12 cellular contexts compared by ENCODE assay signal in genomic region chr15:66721954-66722353, GRCh38.
"Had no signal": no experiment of that assay in that cellular context is flagged by ENCODE, and none has a peak within 500 bp of the region (broad histone marks: within the 10 kb centered on the region; RNA-seq: fewer than 3 reads in every experiment).

No MANE protein-coding gene starts in this region.

- H3K27ac Mint-ChIP-seq: activated B cell treated with CpG ODN at 0.5 μM for 24 hours; activated naive CD8-positive, alpha-beta T cell treated with anti-CD3 and anti-CD28 coated beads for 36 hours; activated T-cell treated with anti-CD3 and anti-CD28 coated beads, Interleukin-2, amount 50 U/mL, for 24 hours; stimulated activated effector memory CD8-positive, alpha-beta T cell treated with anti-CD3 and anti-CD28 coated beads, Interleukin-12 subunit alpha, Interleukin-12 subunit beta, amount 100 ng/mL, for 72 hours; T-helper 1 cell treated with Interleukin-12 subunit alpha and Interleukin-12 subunit beta and Interleukin-4 antibody, amounts not matched to agents 30 μg/mL and 1 μg/mL, for 36 hours had no signal

- H3K36me3 Mint-ChIP-seq: activated CD8-positive, alpha-beta memory T cell treated with anti-CD3 and anti-CD28 coated beads, Interleukin-2, amount 10 ng/mL, durations not matched to agents 7 days and 5 days; activated naive CD8-positive, alpha-beta T cell treated with anti-CD3 and anti-CD28 coated beads for 36 hours; stimulated activated effector memory CD8-positive, alpha-beta T cell treated with anti-CD3 and anti-CD28 coated beads, Interleukin-12 subunit alpha, Interleukin-12 subunit beta, amount 100 ng/mL, for 72 hours had no signal

- DNase-seq: activated B cell treated with CpG ODN at 0.5 μM for 24 hours; activated CD8-positive, alpha-beta memory T cell treated with anti-CD3 and anti-CD28 coated beads, Interleukin-2, amount 10 ng/mL, durations not matched to agents 7 days and 5 days; activated effector memory CD4-positive, alpha-beta T cell treated with anti-CD3 and anti-CD28 coated beads, Interleukin-2, amount 50 U/mL, for 16 hours; activated naive CD8-positive, alpha-beta T cell treated with anti-CD3 and anti-CD28 coated beads for 36 hours; activated T-cell treated with anti-CD3 and anti-CD28 coated beads, Interleukin-2, amount 50 U/mL, for 24 hours; foreskin melanocyte; left ventricle myocardium superior; midbrain; transverse colon had no signal

- H3K9me3 ChIP-seq: breast epithelium, transverse colon had no signal

- H3K4me3 ChIP-seq: breast epithelium, transverse colon had no signal

- H3K27ac ChIP-seq: transverse colon had no signal

- H3K36me3 ChIP-seq: breast epithelium, transverse colon had no signal

- H3K27me3 ChIP-seq: breast epithelium, transverse colon had no signal

- H3K27me3 Mint-ChIP-seq: activated naive CD8-positive, alpha-beta T cell treated with anti-CD3 and anti-CD28 coated beads for 36 hours had no signal

- H3K9me3 Mint-ChIP-seq: activated B cell treated with CpG ODN at 0.5 μM for 24 hours; activated naive CD8-positive, alpha-beta T cell treated with anti-CD3 and anti-CD28 coated beads for 36 hours; activated T-cell treated with anti-CD3 and anti-CD28 coated beads, Interleukin-2, amount 50 U/mL, for 24 hours; stimulated activated effector memory CD8-positive, alpha-beta T cell treated with anti-CD3 and anti-CD28 coated beads, Interleukin-12 subunit alpha, Interleukin-12 subunit beta, amount 100 ng/mL, for 72 hours; T-helper 1 cell treated with Interleukin-12 subunit alpha and Interleukin-12 subunit beta and Interleukin-4 antibody, amounts not matched to agents 30 μg/mL and 1 μg/mL, for 36 hours had no signal

- H3K4me1 Mint-ChIP-seq: activated B cell treated with CpG ODN at 0.5 μM for 24 hours had no signal

- ATAC-seq: activated CD8-positive, alpha-beta memory T cell treated with anti-CD3 and anti-CD28 coated beads, Interleukin-2, amount 10 ng/mL, durations not matched to agents 7 days and 5 days; left ventricle myocardium superior; stimulated activated effector memory CD8-positive, alpha-beta T cell treated with anti-CD3 and anti-CD28 coated beads, Interleukin-12 subunit alpha, Interleukin-12 subunit beta, amount 100 ng/mL, for 72 hours had no signal

- H3K4me3 Mint-ChIP-seq: activated B cell treated with CpG ODN at 0.5 μM for 24 hours; activated CD8-positive, alpha-beta memory T cell treated with anti-CD3 and anti-CD28 coated beads, Interleukin-2, amount 10 ng/mL, durations not matched to agents 7 days and 5 days; activated naive CD8-positive, alpha-beta T cell treated with anti-CD3 and anti-CD28 coated beads for 36 hours; activated T-cell treated with anti-CD3 and anti-CD28 coated beads, Interleukin-2, amount 50 U/mL, for 24 hours; stimulated activated effector memory CD8-positive, alpha-beta T cell treated with anti-CD3 and anti-CD28 coated beads, Interleukin-12 subunit alpha, Interleukin-12 subunit beta, amount 100 ng/mL, for 72 hours; T-helper 1 cell treated with Interleukin-12 subunit alpha and Interleukin-12 subunit beta and Interleukin-4 antibody, amounts not matched to agents 30 μg/mL and 1 μg/mL, for 36 hours had no signal
